Comparison of ENCODE assay signal across 12 cellular contexts in the genomic region with DNA sequence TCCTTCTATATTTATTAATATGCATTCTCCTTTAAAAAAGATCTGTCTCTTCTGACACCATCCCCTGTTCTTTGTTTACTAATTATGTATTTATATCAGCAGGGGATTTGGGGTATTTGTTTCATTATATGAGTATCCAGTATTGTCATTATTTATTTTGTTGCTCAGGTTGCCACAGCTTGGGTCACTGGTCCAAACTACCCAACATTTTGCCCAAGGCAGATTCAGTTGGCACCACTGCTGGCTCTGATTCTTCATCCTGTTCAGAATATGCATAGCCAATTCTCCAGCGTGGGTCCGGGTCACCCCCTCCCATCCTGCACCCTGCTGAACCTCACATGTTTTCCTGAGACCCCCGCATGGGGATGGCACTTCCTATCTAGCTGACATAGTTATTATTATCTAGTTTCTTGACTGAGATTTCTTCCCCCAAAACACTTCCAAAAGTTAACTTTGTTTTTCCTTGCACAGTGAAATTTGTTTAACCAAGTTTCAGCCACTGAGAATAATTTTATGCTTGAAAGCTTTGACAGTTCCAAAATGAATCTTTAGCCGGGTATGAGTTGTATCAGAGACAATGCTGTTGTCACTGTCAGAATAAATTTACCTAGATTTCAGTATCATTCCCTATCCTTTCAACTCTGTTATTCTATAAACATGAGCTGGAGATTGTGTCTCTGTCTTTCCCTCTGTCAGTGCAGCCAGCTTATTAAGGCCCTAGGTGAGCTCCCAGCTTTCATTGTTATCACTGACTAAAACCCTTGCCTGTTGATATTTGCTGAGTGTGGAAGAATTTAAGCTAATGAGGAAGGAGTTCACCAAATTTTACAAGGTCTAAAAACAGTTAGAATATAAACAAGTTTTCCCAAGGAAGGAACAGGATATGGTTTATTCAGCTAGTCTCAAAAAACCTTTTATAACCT.
DNase-seq lines count a peak whose midpoint lies in the region; ATAC-seq, FAIRE-seq and TF ChIP-seq lines count a peak whose summit lies in the region.
"Had no signal": no experiment of that assay in that cellular context is flagged by ENCODE, and none has a peak within 500 bp of the region (broad histone marks: within the 10 kb centered on the region; RNA-seq: fewer than 3 reads in every experiment).

No MANE protein-coding gene starts in this region.

- no peak overlapping the region for H2BK12ac ChIP-seq in H9 (ENCODE audit: insufficient read length, low read depth, low read length)

- FAIRE-seq in endometrium (lab: Jason Lieb, UNC) (peak; percentile 26), GM12892 (lab: Jason Lieb, UNC) (no peak)
- FAIRE-seq: small intestine had no signal

- TF ChIP-seq POLR2A in GM12892 (IDR thresholded peaks at IDR 0.05; ENCODE audit: low read depth, low read length): no peak

- H3K27me3 ChIP-seq in subcutaneous abdominal adipose tissue (ENCODE audit: control insufficient read depth in 5 of 5, insufficient read depth in 4 of 5, low read length in 5 of 5) (no peaks in the 10 kb centered on the region), H9 (ENCODE audit: insufficient read depth, low read length) (no peaks in the 10 kb centered on the region)

- no peak overlapping the region for H3K23ac ChIP-seq in H9 (ENCODE audit: insufficient read length, low read depth, low read length)

- peak; percentile 44 for ATAC-seq in HG03354 (IDR thresholded peaks at IDR 0.05; ENCODE audit: poor library complexity, severe bottlenecking, unreplicated experiment)

- H3K27ac ChIP-seq in subcutaneous abdominal adipose tissue (ENCODE audit: low read depth, low read length) (peak overlapping the region; percentile 21), H9 (ENCODE audit: insufficient read length, low read depth, low read length) (no peak overlapping the region)

- H2BK5ac ChIP-seq in H9 (ENCODE audit: insufficient read length, low read length): no peak overlapping the region

- no peaks in the 10 kb centered on the region for H3K27me3 Mint-ChIP-seq in activated T-cell treated with anti-CD3 and anti-CD28 coated beads, Interleukin-2, amount 50 U/mL, for 24 hours
- H3K27me3 Mint-ChIP-seq in H9 (ENCODE audit: low read depth): no peaks in the 10 kb centered on the region

- no CpG with 5 or more reads among the region's 4 CpGs for WGBS in H9 (ENCODE audit: extremely low coverage, insufficient read length, low lambda C conversion rate)

- no peaks in the 10 kb centered on the region for H4K20me1 ChIP-seq in H9 (ENCODE audit: control insufficient read depth, insufficient read depth, insufficient read length)

- H3K36me3 Mint-ChIP-seq in activated T-cell treated with anti-CD3 and anti-CD28 coated beads, Interleukin-2, amount 50 U/mL, for 24 hours (ENCODE audit: low read depth): peaks cover 98% of the 10 kb centered on the region
- peaks cover 38 to 61% (median 46%) of the 10 kb centered on the region in 3 experiments; a peak in 6 of 7 replicates for H3K36me3 Mint-ChIP-seq in H9 (ENCODE audit: insufficient read depth in 1 of 3, low read depth in 3 of 3)

- no peaks in the 10 kb centered on the region for H3K23me2 ChIP-seq in H9 (ENCODE audit: insufficient read length, low read depth, low read length, poor library complexity, severe bottlenecking)

- in situ Hi-C loops in KBM-7 (cut with MboI; ENCODE audit: low pct_unique_long_range_greater_than_20kb, low sequenced_read_pairs): no loop called here

- no peak overlapping the region for H4K5ac ChIP-seq in H9 (ENCODE audit: insufficient read length, low read depth, low read length)

- H3K79me1 ChIP-seq in H9 (ENCODE audit: insufficient read depth, low read depth, low read length, poor library complexity, severe bottlenecking): no peaks in the 10 kb centered on the region

- H3K9me3 Mint-ChIP-seq in activated T-cell treated with anti-CD3 and anti-CD28 coated beads, Interleukin-2, amount 50 U/mL, for 24 hours: no peaks in the 10 kb centered on the region
- no peaks in the 10 kb centered on the region for H3K9me3 Mint-ChIP-seq in H9

- no peak for TF ChIP-seq CTCF in H9 (conservative IDR thresholded peaks at IDR 0.05)

- no peak overlapping the region for H3T11ph ChIP-seq in H9 (ENCODE audit: low read length)

- no peak overlapping the region for H4K8ac ChIP-seq in H9 (replicated peaks; ENCODE audit: insufficient read length, low read depth, low read length)

- no peak overlapping the region for H3K18ac ChIP-seq in H9 (ENCODE audit: insufficient read length, low read depth, low read length)

- no peak for DNase-seq in activated T-cell treated with anti-CD3 and anti-CD28 coated beads, Interleukin-2, amount 50 U/mL, for 24 hours
- no peak for DNase-seq in activated T-cell treated with anti-CD3 and anti-CD28 coated beads for 4 hours
- no peak for DNase-seq in GM12892 (ENCODE audit: insufficient read length)
- no peak for DNase-seq in KBM-7
- DNase-seq in H9: no peak
- DNase-seq: ACHN, cortex of kidney, NCI-H526, small intestine had no signal

- H2BK15ac ChIP-seq in H9 (ENCODE audit: low read depth, low read length): no peak overlapping the region

- no peak overlapping the region for H2BK120ac ChIP-seq in H9 (ENCODE audit: low read depth, low read length, poor library complexity, severe bottlenecking)

- no peak overlapping the region for H3K14ac ChIP-seq in H9 (ENCODE audit: insufficient read depth, low read length)

- no peak overlapping the region for H3K4me3 ChIP-seq in subcutaneous abdominal adipose tissue (ENCODE audit: low read depth in 1 of 5, low read length in 5 of 5)

- H3K9me3 ChIP-seq in subcutaneous abdominal adipose tissue (ENCODE audit: control insufficient read depth in 5 of 5, low read length in 5 of 5): no peaks in the 10 kb centered on the region
- no peaks in the 10 kb centered on the region for H3K9me3 ChIP-seq in H9 (ENCODE audit: control insufficient read depth, low read depth, low read length)

- H3K4me2 ChIP-seq in H9 (ENCODE audit: insufficient read depth, insufficient read length, low read length): no peak overlapping the region

- H2AFZ ChIP-seq in H9 (ENCODE audit: low read length): no peak overlapping the region

- H2BK20ac ChIP-seq in H9 (ENCODE audit: low read depth, low read length, poor library complexity, severe bottlenecking): no peak overlapping the region

- H3K9ac ChIP-seq in subcutaneous abdominal adipose tissue (ENCODE audit: low read length in 5 of 5): no peak overlapping the region
- no peak overlapping the region for H3K9ac ChIP-seq in H9 (ENCODE audit: extremely low read depth, insufficient read length, low read length)

- 0 out of 2 replicates have a peak, but pooled peaks cover 2% of the 10 kb centered on the region for H3K79me2 ChIP-seq in H9 (ENCODE audit: insufficient read depth, low read length)

- H3K4me3 Mint-ChIP-seq in activated T-cell treated with anti-CD3 and anti-CD28 coated beads, Interleukin-2, amount 50 U/mL, for 24 hours: no peak overlapping the region
- H3K4me3 Mint-ChIP-seq in H9: no peak overlapping the region

- H4K91ac ChIP-seq in H9 (ENCODE audit: insufficient read length, low read depth, low read length): no peak overlapping the region

- H3K4ac ChIP-seq in H9 (ENCODE audit: low read depth, low read length): no peak overlapping the region

- peaks cover 10 to 51% (median 36%) of the 10 kb centered on the region in 5 donors for H3K4me1 ChIP-seq in subcutaneous abdominal adipose tissue (ENCODE audit: control insufficient read depth in 5 of 5, insufficient read depth in 5 of 5, low read length in 5 of 5)
- no peaks in the 10 kb centered on the region for H3K4me1 ChIP-seq in H9 (ENCODE audit: insufficient read depth, low read length)

- H3K56ac ChIP-seq in H9 (ENCODE audit: insufficient read length, low read depth, low read length): no peak overlapping the region

- no peak overlapping the region for H2AK5ac ChIP-seq in H9 (ENCODE audit: insufficient read length, low read length)

- peak overlapping the region; percentile 86 for H3K27ac Mint-ChIP-seq in activated T-cell treated with anti-CD3 and anti-CD28 coated beads, Interleukin-2, amount 50 U/mL, for 24 hours
- H3K27ac Mint-ChIP-seq in H9: no peak overlapping the region; a peak in 1 of 7 replicates

- peaks cover 34 to 69% (median 61%) of the 10 kb centered on the region in 5 donors for H3K36me3 ChIP-seq in subcutaneous abdominal adipose tissue (ENCODE audit: control insufficient read depth in 5 of 5, insufficient read depth in 5 of 5, low read length in 5 of 5)

- peaks cover 94% of the 10 kb centered on the region for H3K4me1 Mint-ChIP-seq in activated T-cell treated with anti-CD3 and anti-CD28 coated beads, Interleukin-2, amount 50 U/mL, for 24 hours (ENCODE audit: low read depth)
- H3K4me1 Mint-ChIP-seq in H9: peaks cover 19 to 24% of the 10 kb centered on the region in 2 experiments
